8 cellular contexts compared by ENCODE assay signal in genomic region chr10:6204063-6204340, GRCh38. TPM values are rescaled to one million over a fixed set of nuclear protein-coding genes. Genes with fewer than 3 reads are reported as not detected.
DNase-seq lines count a peak whose midpoint lies in the region; ATAC-seq and TF ChIP-seq lines count a peak whose summit lies in the region.

No MANE protein-coding gene starts in this region.

- no peak for ATAC-seq in GM21447 (IDR thresholded peaks at IDR 0.05; ENCODE audit: unreplicated experiment)

- H3K27me3 Mint-ChIP-seq in HFFc6 (ENCODE audit: insufficient read depth) (no peaks in the 10 kb centered on the region; the same call in none of the 2 replicates), mesothelial cell of epicardium (ENCODE audit: low read depth) (peaks cover 20% of the 10 kb centered on the region)

- no peaks in the 10 kb centered on the region for H3K36me3 Mint-ChIP-seq in HFFc6 (ENCODE audit: low read depth)
- peaks cover 2% of the 10 kb centered on the region for H3K36me3 Mint-ChIP-seq in mesothelial cell of epicardium

- intact Hi-C loops in posterior vena cava (cut with DNase I), result loop anchor here (5.0 to 10.0 kb wide), 3 partner anchors 42 to 201 kb away; no protein-coding TSS in a partner anchor

- no peak for TF ChIP-seq CTCF in HFFc6 (IDR thresholded peaks at IDR 0.05)
- TF ChIP-seq CTCF in mesothelial cell of epicardium (IDR thresholded peaks at IDR 0.05; ENCODE audit: unreplicated experiment), result no peak

- H3K27ac Mint-ChIP-seq in HFFc6 (peak overlapping the region; percentile 88), mesothelial cell of epicardium (peak overlapping the region; percentile 87)

- H3K4me3 Mint-ChIP-seq in HFFc6 (peak overlapping the region; percentile 98), mesothelial cell of epicardium (peak overlapping the region; percentile 94)

- DNase-seq in HFFc6, result no peak
- DNase-seq in activated CD4-positive, alpha-beta T cell treated with anti-CD3 and anti-CD28 coated beads, Interleukin-2, amount 50 U/mL, for 1 hour, result peak; percentile 49
- peak; percentile 65 for DNase-seq in ecto neural progenitor cell (ENCODE audit: low spot score)
- peak in 1 of 2 experiments; percentile 62 for DNase-seq in mesothelial cell of epicardium (ENCODE audit: low spot score in 2 of 2, unreplicated experiment in 2 of 2)
- peak; percentile 33 to 49 for DNase-seq in stimulated activated CD8-positive, alpha-beta memory T cell treated with anti-CD3 and anti-CD28 coated beads, Interleukin-7, amount 100 ng/mL, for 48 hours (ENCODE audit: extremely low read depth in 1 of 2, low read depth in 1 of 2)
- no peak for DNase-seq in posterior vena cava (ENCODE audit: low spot score)
- DNase-seq in HPDE6-E6E7 (ENCODE audit: extremely low spot score), result no peak

- H3K4me1 Mint-ChIP-seq in HFFc6 (ENCODE audit: low read depth), result peaks cover 35% of the 10 kb centered on the region
- H3K4me1 Mint-ChIP-seq in mesothelial cell of epicardium, result peaks cover 25% of the 10 kb centered on the region

- H3K9me3 Mint-ChIP-seq in HFFc6 (no peaks in the 10 kb centered on the region), mesothelial cell of epicardium (no peaks in the 10 kb centered on the region)

RNA-seq across cellular contexts. Expression of gene PFKFB3, which starts 1.3 kb away (rescaled TPM):
- 10 to 100 TPM; 25.4 to 34.6 (median 28.7) TPM for total RNA-seq in HFFc6 (2021; fragmentation: NEBNext Ultra II Directional; extraction: Animal tissue kit (Norgen Biotek cat#: 25700))
- total RNA-seq in mesothelial cell of epicardium, result 51.0 to 55.0 TPM (median 51.5 TPM) in 3 replicates
- 10 to 100 TPM; 33.2 to 43.1 TPM for total RNA-seq in posterior vena cava

Comparison
In these comparisons a context has a peak if more than half of its experiments do, and no peak if none do; other contexts are left out.
1. DNase-seq: peak in activated CD4-positive, alpha-beta T cell treated with anti-CD3 and anti-CD28 coated beads, Interleukin-2, amount 50 U/mL, for 1 hour (single experiment), ecto neural progenitor cell (single experiment) and stimulated activated CD8-positive, alpha-beta memory T cell treated with anti-CD3 and anti-CD28 coated beads, Interleukin-7, amount 100 ng/mL, for 48 hours (2 of 2); none in HFFc6 (single experiment), posterior vena cava (single experiment) and HPDE6-E6E7 (single experiment).